30 cellular contexts compared by ENCODE assay signal in the genomic region with DNA sequence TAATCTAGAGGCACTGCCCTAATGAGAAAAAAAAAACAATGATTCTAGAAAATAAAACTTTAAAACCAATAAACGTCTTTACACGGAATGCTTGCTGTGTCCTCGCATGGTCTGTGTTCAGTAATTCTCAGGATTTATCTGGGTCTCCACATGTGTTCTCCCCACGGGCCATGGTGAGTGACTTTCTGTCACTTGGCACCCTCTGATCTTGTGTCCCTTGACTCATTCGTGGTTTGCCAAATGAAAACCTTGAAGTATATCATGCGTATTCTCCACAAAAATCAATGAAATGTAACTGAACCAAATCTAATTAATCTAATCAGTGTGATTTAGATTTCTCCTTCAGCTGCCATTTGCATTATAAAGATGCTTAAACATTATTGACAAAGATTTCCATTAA. TPM values are rescaled to one million over a fixed set of nuclear protein-coding genes. Genes with fewer than 3 reads are reported as not detected.
DNase-seq lines count a peak whose midpoint lies in the region; ATAC-seq, FAIRE-seq and TF ChIP-seq lines count a peak whose summit lies in the region.
"Had no signal": no experiment of that assay in that cellular context is flagged by ENCODE, and none has a peak within 500 bp of the region (broad histone marks: within the 10 kb centered on the region; RNA-seq: fewer than 3 reads in every experiment).

No MANE protein-coding gene starts in this region.

- no peaks in the 10 kb centered on the region for H3K9me3 ChIP-seq in liver (ENCODE audit: control insufficient read depth in 4 of 4, low read length in 3 of 4)
- H3K9me3 ChIP-seq in HepG2 (ENCODE audit: low read length): no peaks in the 10 kb centered on the region
- H3K9me3 ChIP-seq in HEK293 (ENCODE audit: control insufficient read depth, insufficient read depth, low read depth, low read length): no peaks in the 10 kb centered on the region
- H3K9me3 ChIP-seq in OCI-LY3 (ENCODE audit: insufficient read depth, low read length): no peaks in the 10 kb centered on the region
- H3K9me3 ChIP-seq: BE2C, left ventricle myocardium inferior, thyroid gland had no signal

- no peak overlapping the region for H3K27ac Mint-ChIP-seq in GM23338
- H3K27ac Mint-ChIP-seq in activated CD4-positive, alpha-beta T cell treated with anti-CD3 and anti-CD28 coated beads, Interleukin-2, amount 10 ng/mL, durations not matched to agents 24 days and 14 days: no peak overlapping the region
- H3K27ac Mint-ChIP-seq: activated CD8-positive, alpha-beta memory T cell treated with anti-CD3 and anti-CD28 coated beads, Interleukin-2, amount 10 ng/mL, durations not matched to agents 7 days and 5 days; activated naive CD4-positive, alpha-beta T cell treated with anti-CD3 and anti-CD28 coated beads, Interleukin-2, amount 50 U/mL, for 24 hours; mesothelial cell of epicardium; naive B cell had no signal

- H3K4me1 ChIP-seq in liver (ENCODE audit: control insufficient read depth in 4 of 4, insufficient read depth in 4 of 4, low read length in 3 of 4) (peaks cover 10 to 38% (median 24%) of the 10 kb centered on the region in 4 donors), HepG2 (ENCODE audit: insufficient read depth, low read length) (peaks cover 23% of the 10 kb centered on the region), HEK293 (ENCODE audit: control insufficient read depth, insufficient read depth, low read length) (no peaks in the 10 kb centered on the region), OCI-LY3 (ENCODE audit: low read length) (peaks cover 43% of the 10 kb centered on the region), GM23338 (ENCODE audit: insufficient read depth) (peaks cover 2% of the 10 kb centered on the region)

- intact Hi-C loops in HepG2 (cut with micrococcal nuclease; ENCODE audit: unreplicated experiment): no loop called here
- intact Hi-C loops in activated CD4-positive, alpha-beta T cell treated with anti-CD3 and anti-CD28 coated beads, Interleukin-2, amount 10 ng/mL, durations not matched to agents 24 days and 14 days (cut with micrococcal nuclease): loop anchor here (1.0 to 5.0 kb wide), 3 partner anchors 12 to 331 kb away; no protein-coding TSS in a partner anchor

- no peak overlapping the region for H3K4me2 ChIP-seq in HepG2 (ENCODE audit: low read depth, low read length)
- peak overlapping the region; percentile 35 for H3K4me2 ChIP-seq in OCI-LY3 (ENCODE audit: low read length)
- no peak overlapping the region for H3K4me2 ChIP-seq in GM23338

- peaks cover 5% of the 10 kb centered on the region for H3K27me3 Mint-ChIP-seq in GM23338 (ENCODE audit: insufficient read depth, low read depth, poor library complexity)
- peaks cover 11% of the 10 kb centered on the region for H3K27me3 Mint-ChIP-seq in activated CD4-positive, alpha-beta T cell treated with anti-CD3 and anti-CD28 coated beads, Interleukin-2, amount 10 ng/mL, durations not matched to agents 24 days and 14 days

- CTCF ChIA-PET in HepG2 (lab: Yijun Ruan, JAX; ENCODE audit: low intra/inter-chr PET ratio, low total read pairs): no interaction called here
- CTCF ChIA-PET in HEK293 (lab: Yijun Ruan, JAX): no interaction called here

- no peak for TF ChIP-seq POLR2A in HepG2 (IDR thresholded peaks at IDR 0.05; ENCODE audit: insufficient read depth in 1 of 2, low read depth in 2 of 2, low read length in 2 of 2)

- TF ChIP-seq EP300 in HepG2 (IDR thresholded peaks at IDR 0.05; ENCODE audit: low read depth in 2 of 2, low read length in 2 of 2) (no peak), HepG2 (CRISPR knock-in tag; IDR thresholded peaks at IDR 0.05; ENCODE audit: borderline replicate concordance) (no peak)

- no peaks in the 10 kb centered on the region; the same call in 2 of the 3 replicates for H3K9me3 Mint-ChIP-seq in GM23338
- H3K9me3 Mint-ChIP-seq in activated CD4-positive, alpha-beta T cell treated with anti-CD3 and anti-CD28 coated beads, Interleukin-2, amount 10 ng/mL, durations not matched to agents 24 days and 14 days: peaks cover 4% of the 10 kb centered on the region
- H3K9me3 Mint-ChIP-seq: activated naive CD4-positive, alpha-beta T cell treated with anti-CD3 and anti-CD28 coated beads, Interleukin-2, amount 50 U/mL, for 24 hours; activated T-helper 1 cell treated with anti-CD3 and anti-CD28 coated beads, Interleukin-12 subunit alpha, Interleukin-12 subunit beta, Interleukin-2, Interleukin-4 antibody, amounts not matched to agents 30 ng/mL and 10 ng/mL and 1 ng/mL, durations not matched to agents 14 hours and 24 hours and 36 hours had no signal

- peak overlapping the region; percentile 70 to 86 for H3K27ac ChIP-seq in liver (ENCODE audit: low read depth in 1 of 2, low read length in 2 of 2)
- H3K27ac ChIP-seq in HepG2 (ENCODE audit: extremely low read length, insufficient read depth, low read length): no peak overlapping the region
- H3K27ac ChIP-seq in HEK293 (ENCODE audit: extremely low read depth, low read depth, low read length): no peak overlapping the region
- H3K27ac ChIP-seq in OCI-LY3 (ENCODE audit: low read length): no peak overlapping the region
- no peak overlapping the region for H3K27ac ChIP-seq in GM23338 (ENCODE audit: low read depth)
- H3K27ac ChIP-seq: epithelial cell of prostate, HL-60, left ventricle myocardium inferior, thyroid gland, WERI-Rb-1 had no signal

- H3K9me2 ChIP-seq in GM23338 (ENCODE audit: insufficient read depth): no peaks in the 10 kb centered on the region

- H3K9ac ChIP-seq in liver (ENCODE audit: low read depth in 1 of 2, low read length in 2 of 2) (peak overlapping the region in 1 of 2 donors; percentile 18), HepG2 (ENCODE audit: insufficient read depth, low read depth, low read length) (no peak overlapping the region), OCI-LY3 (ENCODE audit: low read length) (no peak overlapping the region)

- no peaks in the 10 kb centered on the region for H3K79me2 ChIP-seq in HepG2 (ENCODE audit: insufficient read depth, low read length)
- no peaks in the 10 kb centered on the region for H3K79me2 ChIP-seq in OCI-LY3 (ENCODE audit: low read length)
- H3K79me2 ChIP-seq in GM23338 (replicated peaks; ENCODE audit: insufficient read depth): no peaks in the 10 kb centered on the region

- H3K36me3 ChIP-seq in liver (ENCODE audit: control insufficient read depth in 4 of 4, insufficient read depth in 3 of 4, low read depth in 1 of 4, low read length in 3 of 4) (no peaks in the 10 kb centered on the region), HepG2 (replicated peaks in 1 of 2; ENCODE audit: control insufficient read depth in 1 of 2, insufficient read depth in 2 of 2, low read length in 2 of 2) (no peaks in the 10 kb centered on the region), HEK293 (ENCODE audit: control insufficient read depth in 2 of 2, insufficient read depth in 1 of 2, low read length in 2 of 2) (peaks cover 0 to 2% of the 10 kb centered on the region in 2 experiments; a peak in 1 of 3 replicates), OCI-LY3 (replicated peaks; ENCODE audit: low read depth, low read length) (no peaks in the 10 kb centered on the region), GM23338 (ENCODE audit: insufficient read depth) (no peaks in the 10 kb centered on the region)
- H3K36me3 ChIP-seq: BE2C, thyroid gland, WERI-Rb-1 had no signal

- H3K27me3 ChIP-seq in liver (ENCODE audit: control insufficient read depth in 4 of 4, insufficient read depth in 4 of 4, low read length in 3 of 4): no peaks in the 10 kb centered on the region
- peaks cover 0 to 33% of the 10 kb centered on the region in 2 experiments; a peak in 2 of 5 replicates for H3K27me3 ChIP-seq in HepG2 (ENCODE audit: control insufficient read depth in 1 of 2, insufficient read depth in 2 of 2, low read length in 2 of 2)
- peaks cover 33% of the 10 kb centered on the region; the same call in 1 of the 2 replicates for H3K27me3 ChIP-seq in OCI-LY3 (ENCODE audit: low read depth, low read length)
- H3K27me3 ChIP-seq in GM23338 (ENCODE audit: insufficient read depth): no peaks in the 10 kb centered on the region
- H3K27me3 ChIP-seq: BE2C, thyroid gland had no signal

- 75% methylated on average over 6 of the region's 6 CpGs for WGBS in liver
- WGBS in HepG2 (ENCODE audit: low lambda C conversion rate): 80% methylated on average over 6 of the region's 6 CpGs

- no peak for ATAC-seq in HepG2
- ATAC-seq in GM23338: no peak
- ATAC-seq: SK-N-SH treated with all-trans-retinoic acid at 6 μM for 48 hours had no signal

- POLR2A ChIA-PET in HepG2 (lab: Yijun Ruan, JAX): no interaction called here
- POLR2A ChIA-PET in HEK293 (lab: Yijun Ruan, JAX): no interaction called here

- no TSS peak for BruUV-seq in HepG2 (replicated peaks; lab: Mats Ljungman, UMichigan)

- TF ChIP-seq CTCF in liver (IDR thresholded peaks at IDR 0.05; ENCODE audit: low read depth, low read length, missing input control) (no peak), HepG2 (CRISPR knock-in tag; IDR thresholded peaks at IDR 0.05) (no peak), HEK293 (tag by site-specific recombination; IDR thresholded peaks at IDR 0.05) (no peak), OCI-LY3 (IDR thresholded peaks at IDR 0.05; ENCODE audit: low read depth, low read length) (no peak), GM23338 (conservative IDR thresholded peaks at IDR 0.05; ENCODE audit: low read depth in 2 of 2) (no peak)

- peak overlapping the region in 1 of 3 donors; percentile 1 for H3K4me3 ChIP-seq in liver (ENCODE audit: low read depth in 1 of 3, low read length in 3 of 3)
- no peak overlapping the region for H3K4me3 ChIP-seq in HepG2 (replicated peaks in 1 of 3; ENCODE audit: insufficient read depth in 1 of 3, low read depth in 2 of 3, low read length in 3 of 3)
- H3K4me3 ChIP-seq in HEK293 (ENCODE audit: low read depth, low read length): no peak overlapping the region
- H3K4me3 ChIP-seq in OCI-LY3 (ENCODE audit: low read length): no peak overlapping the region
- H3K4me3 ChIP-seq in GM23338: no peak overlapping the region
- H3K4me3 ChIP-seq: left ventricle myocardium inferior, thyroid gland had no signal

- H3K4me1 Mint-ChIP-seq in GM23338: peaks cover 8% of the 10 kb centered on the region
- H3K4me1 Mint-ChIP-seq in activated CD4-positive, alpha-beta T cell treated with anti-CD3 and anti-CD28 coated beads, Interleukin-2, amount 10 ng/mL, durations not matched to agents 24 days and 14 days: peaks cover 36% of the 10 kb centered on the region
- H3K4me1 Mint-ChIP-seq: activated naive CD4-positive, alpha-beta T cell treated with anti-CD3 and anti-CD28 coated beads, Interleukin-2, amount 50 U/mL, for 24 hours had no signal

- in situ Hi-C loops in HepG2 (cut with HindIII; ENCODE audit: extremely low pct_ligation_motif_present, low pct_unique_long_range_greater_than_20kb): no loop called here

- TF ChIP-seq RAD21 in liver (IDR thresholded peaks at IDR 0.05) (no peak), HepG2 (CRISPR knock-in tag; IDR thresholded peaks at IDR 0.05) (no peak)

- no peak overlapping the region for H3K4me3 Mint-ChIP-seq in GM23338
- H3K4me3 Mint-ChIP-seq in activated CD4-positive, alpha-beta T cell treated with anti-CD3 and anti-CD28 coated beads, Interleukin-2, amount 10 ng/mL, durations not matched to agents 24 days and 14 days: no peak overlapping the region
- H3K4me3 Mint-ChIP-seq: activated CD8-positive, alpha-beta memory T cell treated with anti-CD3 and anti-CD28 coated beads, Interleukin-2, amount 10 ng/mL, durations not matched to agents 7 days and 5 days; activated naive CD4-positive, alpha-beta T cell treated with anti-CD3 and anti-CD28 coated beads, Interleukin-2, amount 50 U/mL, for 24 hours; activated T-helper 1 cell treated with anti-CD3 and anti-CD28 coated beads, Interleukin-12 subunit alpha, Interleukin-12 subunit beta, Interleukin-2, Interleukin-4 antibody, amounts not matched to agents 30 ng/mL and 10 ng/mL and 1 ng/mL, durations not matched to agents 14 hours and 24 hours and 36 hours; mesothelial cell of epicardium; naive B cell had no signal

- FAIRE-seq in HepG2 (lab: Jason Lieb, UNC): no peak
- FAIRE-seq: bronchial epithelial cell had no signal

- H4K20me1 ChIP-seq in HepG2 (ENCODE audit: insufficient read depth, low read length) (no peaks in the 10 kb centered on the region), OCI-LY3 (ENCODE audit: insufficient read depth, low read length) (no peaks in the 10 kb centered on the region), GM23338 (replicated peaks; ENCODE audit: insufficient read depth) (no peaks in the 10 kb centered on the region)

- H2AFZ ChIP-seq in HepG2 (ENCODE audit: low read length) (no peak overlapping the region), OCI-LY3 (ENCODE audit: low read depth, low read length) (no peak overlapping the region), GM23338 (no peak overlapping the region)

- H3F3A ChIP-seq in GM23338 (replicated peaks; ENCODE audit: low read depth): no peaks in the 10 kb centered on the region

- no peak for DNase-seq in HepG2 (ENCODE audit: low spot score)
- no peak for DNase-seq in GOT3 (lab: John Stamatoyannopoulos, UW)
- DNase-seq in GM23338 (ENCODE audit: low spot score): no peak
- DNase-seq in activated CD4-positive, alpha-beta T cell treated with anti-CD3 and anti-CD28 coated beads, Interleukin-2, amount 10 ng/mL, durations not matched to agents 24 days and 14 days: no peak
- no peak for DNase-seq in SKM-1 (lab: John Stamatoyannopoulos, UW; ENCODE audit: unreplicated experiment)
- DNase-seq: BE2C; COR-L47; effector CD4-positive, alpha-beta T cell; GF-D8; H7; Karpas-422; left ventricle myocardium inferior; naive B cell; OCI-M1; stimulated activated naive CD4-positive, alpha-beta T cell treated with Interleukin-2 at 50 U/mL for 16 hours; T-helper 9 cell; thyroid gland; WERI-Rb-1 had no signal

- no peaks in the 10 kb centered on the region for H3K36me3 Mint-ChIP-seq in GM23338 (ENCODE audit: low read depth)
- H3K36me3 Mint-ChIP-seq in activated CD4-positive, alpha-beta T cell treated with anti-CD3 and anti-CD28 coated beads, Interleukin-2, amount 10 ng/mL, durations not matched to agents 24 days and 14 days (ENCODE audit: low read depth): no peaks in the 10 kb centered on the region
- H3K36me3 Mint-ChIP-seq: activated CD8-positive, alpha-beta memory T cell treated with anti-CD3 and anti-CD28 coated beads, Interleukin-2, amount 10 ng/mL, durations not matched to agents 7 days and 5 days; activated naive CD4-positive, alpha-beta T cell treated with anti-CD3 and anti-CD28 coated beads, Interleukin-2, amount 50 U/mL, for 24 hours; naive B cell had no signal

RNA-seq across cellular contexts. Expression of a gene that starts 48.0 kb away (rescaled TPM):
- under 1 TPM; 0.09 to 0.59 TPM for total RNA-seq in liver
- polyA plus RNA-seq in liver: 1 to 10 TPM in 1 of 2 donors, under 1 TPM in 1; 0.14 to 1.9 TPM
- total RNA-seq in HepG2 (2016; rRNA removed; fragmentation: Illumina TruSeq; extraction: Trizol): not detected in 2 replicates
- total RNA-seq in HepG2 (2016; cell fraction: cytosol; rRNA removed; fragmentation: Illumina TruSeq; extraction: Trizol; ENCODE audit: low read depth): not detected in 2 replicates
- not detected in 2 replicates for total RNA-seq in HepG2 (2016; cell fraction: insoluble cytoplasmic fraction; rRNA removed; fragmentation: Illumina TruSeq; extraction: Trizol)
- not detected in 2 replicates for total RNA-seq in HepG2 (2016; cell fraction: membrane; rRNA removed; fragmentation: Illumina TruSeq; extraction: Trizol)
- not detected in 2 replicates for total RNA-seq in HepG2 (2016; cell fraction: nucleus; rRNA removed; fragmentation: Illumina TruSeq; extraction: Trizol)
- polyA plus RNA-seq in HepG2 (2011; rRNA removed): not detected in 2 replicates
- polyA plus RNA-seq in HepG2 (2011; cell fraction: cytosol; rRNA removed): not detected in 2 replicates
- polyA plus RNA-seq in HepG2 (2011; cell fraction: nucleus; rRNA removed): not detected in 2 replicates
- not detected in 2 replicates for polyA plus RNA-seq in HepG2 (2012)
- not detected in 2 replicates for polyA plus RNA-seq in HepG2 (2016; cell fraction: cytosol; fragmentation: Illumina TruSeq; extraction: Trizol; ENCODE audit: low read depth)
- polyA plus RNA-seq in HepG2 (2016; cell fraction: insoluble cytoplasmic fraction; fragmentation: Illumina TruSeq; extraction: Trizol; ENCODE audit: low read depth): not detected in 2 replicates
- not detected in 2 replicates for polyA plus RNA-seq in HepG2 (2016; cell fraction: membrane; fragmentation: Illumina TruSeq; extraction: Trizol; ENCODE audit: low read depth)
- polyA plus RNA-seq in HepG2 (2016; cell fraction: nucleus; fragmentation: Illumina TruSeq; extraction: Trizol; ENCODE audit: insufficient read depth, low read depth): not detected in 2 replicates
- not detected in 2 replicates for polyA minus RNA-seq in HepG2 (2011; rRNA and poly(A)+ RNA removed; ENCODE audit: low replicate concordance)
- not detected in 2 replicates for polyA minus RNA-seq in HepG2 (2011; cell fraction: cytosol; rRNA and poly(A)+ RNA removed)
- not detected in 2 replicates for polyA minus RNA-seq in HepG2 (2011; cell fraction: nucleus; rRNA and poly(A)+ RNA removed)
- total RNA-seq in GM23338 (2014; rRNA removed; shearing (Covaris generic)): 0.82 and 0.83 TPM in 2 replicates
- 0.40 and 0.43 TPM in 2 replicates for polyA plus RNA-seq in GM23338 (2016; fragmentation: Nextera tagmentation; extraction: Ambion mirVana)
- total RNA-seq in activated CD4-positive, alpha-beta T cell treated with anti-CD3 and anti-CD28 coated beads, Interleukin-2, amount 10 ng/mL, durations not matched to agents 24 days and 14 days: 0.54 and 0.77 TPM in 2 replicates
- total RNA-seq: bronchial epithelial cell, glomerular endothelial cell had no signal

Comparison
In these comparisons a context has a peak if more than half of its experiments do, and no peak if none do; other contexts are left out.
1. H3K27ac ChIP-seq: peak in liver (2 of 2); none in HepG2 (single experiment), HEK293 (single experiment), OCI-LY3 (single experiment) and GM23338 (single experiment).